In genomic region chr12:120425797-120426196, GRCh38 we compare ENCODE assay signal across 28 cellular contexts. TPM values are rescaled to one million over a fixed set of nuclear protein-coding genes. Genes with fewer than 3 reads are reported as not detected.
"Had no signal": no experiment of that assay in that cellular context is flagged by ENCODE, and none has a peak within 500 bp of the region (broad histone marks: within the 10 kb centered on the region; RNA-seq: fewer than 3 reads in every experiment).

No MANE protein-coding gene starts in this region.

- H3K27me3 ChIP-seq: colonic mucosa, foreskin keratinocyte, ovary, suprapubic skin, transverse colon, vagina had no signal

- H3K4me1 ChIP-seq: colonic mucosa, foreskin keratinocyte, gastroesophageal sphincter, left lung, vagina had no signal

- H3K4me2 ChIP-seq: smooth muscle cell had no signal

- H3K27ac ChIP-seq: colonic mucosa, esophagus muscularis mucosa, foreskin keratinocyte, gastroesophageal sphincter, left lung, lower lobe of right lung, ovary, suprapubic skin, transverse colon, vagina had no signal

- ATAC-seq: gastroesophageal sphincter; left lung; lower lobe of right lung; naive thymus-derived CD8-positive, alpha-beta T cell; sciatic nerve; stimulated activated naive CD8-positive, alpha-beta T cell treated with anti-CD3 and anti-CD28 coated beads, Interleukin-15, amount 100 ng/mL, for 72 hours had no signal

- H3K4me3 ChIP-seq: colonic mucosa, esophagus muscularis mucosa, gastroesophageal sphincter, heart right ventricle, left lung, lower lobe of right lung, ovary, smooth muscle cell, suprapubic skin, transverse colon, vagina had no signal

- DNase-seq: colonic mucosa; effector CD8-positive, alpha-beta T cell; heart right ventricle; hippocampal formation; left cardiac atrium; left lung; lower lobe of right lung; naive thymus-derived CD8-positive, alpha-beta T cell; nephron progenitor cell; occipital lobe; ovary; stimulated activated CD4-positive, alpha-beta T cell treated with anti-CD3 and anti-CD28 coated beads, Interleukin-12 subunit alpha, Interleukin-12 subunit beta, amount 100 ng/mL, for 4 hours; stimulated activated CD4-positive, alpha-beta T cell treated with anti-CD3 and anti-CD28 coated beads, Interleukin-1b, Interleukin-23, amount 100 ng/mL, for 48 hours; stimulated activated CD4-positive, alpha-beta T cell treated with anti-CD3 and anti-CD28 coated beads, Interleukin-4, amount 100 ng/mL, for 1 hour; stimulated activated CD8-positive, alpha-beta memory T cell treated with anti-CD3 and anti-CD28 coated beads, Interleukin-4, amount 100 ng/mL, for 48 hours; stimulated activated naive CD4-positive, alpha-beta T cell; stimulated activated naive CD8-positive, alpha-beta T cell treated with anti-CD3 and anti-CD28 coated beads, Interleukin-15, amount 100 ng/mL, for 72 hours; transverse colon had no signal

- FAIRE-seq: endothelial cell of umbilical vein, islet of Langerhans had no signal

- H3K36me3 ChIP-seq: colonic mucosa, esophagus muscularis mucosa, gastroesophageal sphincter, heart right ventricle, left lung, lower lobe of right lung, ovary, suprapubic skin, transverse colon, vagina had no signal

- H3K9me3 ChIP-seq: colonic mucosa, esophagus muscularis mucosa, gastroesophageal sphincter, heart right ventricle, left lung, lower lobe of right lung, ovary, suprapubic skin, transverse colon, vagina had no signal

RNA-seq across cellular contexts. Expression of gene MSI1, which starts 56.8 kb away (rescaled TPM):
- total RNA-seq: endothelial cell of umbilical vein; fibroblast of lung; foreskin keratinocyte; naive thymus-derived CD8-positive, alpha-beta T cell had no signal
- polyA plus RNA-seq: fibroblast of lung; foreskin keratinocyte; naive thymus-derived CD8-positive, alpha-beta T cell had no signal
